Comparison of ENCODE assay signal across 13 cellular contexts in genomic region chrX:139967300-139967699, GRCh38. TPM values are rescaled to one million over a fixed set of nuclear protein-coding genes. Genes with fewer than 3 reads are reported as not detected.
DNase-seq lines count a peak whose midpoint lies in the region; ATAC-seq and TF ChIP-seq lines count a peak whose summit lies in the region.
"Had no signal": no experiment of that assay in that cellular context is flagged by ENCODE, and none has a peak within 500 bp of the region (broad histone marks: within the 10 kb centered on the region; RNA-seq: fewer than 3 reads in every experiment).

No MANE protein-coding gene starts in this region.

- TF ChIP-seq CTCF in nephron progenitor cell (IDR thresholded peaks at IDR 0.05): no peak

- peaks cover 36% of the 10 kb centered on the region for H3K9me3 Mint-ChIP-seq in nephron progenitor cell

- DNase-seq in COLO829 (ENCODE audit: low spot score) (peak; percentile 9), RPMI7951 (ENCODE audit: low read depth) (peak; percentile 0), iPS-NIHi11 (ENCODE audit: low spot score) (peak; percentile 25), nephron progenitor cell (no peak), NCI-H226 (no peak)
- DNase-seq: activated T-cell treated with anti-CD3 and anti-CD28 coated beads, Interleukin-2, amount 50 U/mL, for 1 hour; dorsolateral prefrontal cortex; NCI-H1092; Right ventricle myocardium superior; sigmoid colon had no signal

- no peaks in the 10 kb centered on the region for H3K36me3 Mint-ChIP-seq in nephron progenitor cell (ENCODE audit: low read depth)

- H3K4me3 Mint-ChIP-seq in nephron progenitor cell: no peak overlapping the region

- no peak overlapping the region for H3K27ac Mint-ChIP-seq in nephron progenitor cell

- peak; percentile 53 for ATAC-seq in GM19351 (IDR thresholded peaks at IDR 0.05; ENCODE audit: unreplicated experiment)
- ATAC-seq in HG02642 (IDR thresholded peaks at IDR 0.05; ENCODE audit: poor library complexity, unreplicated experiment): no peak
- ATAC-seq in HG02763 (IDR thresholded peaks at IDR 0.05; ENCODE audit: unreplicated experiment): no peak

- peaks cover 6% of the 10 kb centered on the region for H3K4me1 Mint-ChIP-seq in nephron progenitor cell

- peaks cover 12% of the 10 kb centered on the region for H3K27me3 Mint-ChIP-seq in nephron progenitor cell (ENCODE audit: low read depth, poor library complexity)

RNA-seq across cellular contexts. Expression of gene CXorf66, which starts 2.0 kb away (rescaled TPM):
- total RNA-seq in RPMI7951 (2014; rRNA removed; shearing (Covaris generic)): not detected in 2 replicates
- total RNA-seq: dorsolateral prefrontal cortex, Right ventricle myocardium superior, sigmoid colon had no signal

RNA-seq across cellular contexts. Expression of gene ATP11C, which starts 34.4 kb away (rescaled TPM):
- 11.0 and 19.9 TPM in 2 replicates for total RNA-seq in RPMI7951 (2014; rRNA removed; shearing (Covaris generic))

Comparison
In these comparisons a context has a peak if more than half of its experiments do, and no peak if none do; other contexts are left out.
1. DNase-seq: peak in COLO829 (single experiment), RPMI7951 (single experiment) and iPS-NIHi11 (single experiment); none in nephron progenitor cell (single experiment) and NCI-H226 (single experiment).